Comparison of ENCODE assay signal across 8 cellular contexts in the genomic region with DNA sequence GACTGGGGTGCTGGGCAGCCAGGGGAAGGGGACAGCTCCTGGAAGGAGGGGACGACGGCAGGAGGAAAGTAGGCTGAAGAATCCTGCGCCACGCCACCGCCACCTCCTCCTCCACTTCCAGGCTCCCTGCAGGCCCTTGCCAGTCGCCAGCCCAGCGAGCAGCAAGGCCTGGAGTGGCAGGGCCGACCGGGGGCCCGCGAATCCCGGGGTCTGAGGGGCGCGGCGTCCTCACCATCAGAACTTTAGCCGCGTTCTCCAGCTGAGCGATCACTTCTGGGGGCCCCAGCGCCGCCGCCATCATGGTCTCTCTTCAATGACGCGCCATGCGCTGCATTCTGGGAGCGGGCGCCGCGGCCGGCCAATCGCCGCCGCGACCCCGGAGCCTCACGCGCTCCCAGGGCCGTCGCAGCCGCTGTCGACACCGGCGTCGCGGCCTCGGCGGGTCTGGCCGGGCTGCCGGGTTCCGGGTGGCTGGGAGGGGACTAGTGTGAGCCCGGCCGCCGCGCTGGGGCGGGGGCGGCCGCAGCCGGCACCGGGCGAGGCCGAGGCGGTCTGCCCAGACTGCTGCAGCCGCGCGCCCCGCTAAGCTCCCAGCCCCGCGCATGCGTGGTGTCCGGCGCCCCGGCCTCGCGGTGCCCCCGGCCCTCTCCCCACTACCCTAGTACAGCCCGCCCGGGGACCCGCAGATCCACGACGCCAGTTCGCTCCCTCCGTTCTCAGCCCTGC. TPM values are rescaled to one million over a fixed set of nuclear protein-coding genes. Genes with fewer than 3 reads are reported as not detected.
A peak's percentile ranks its signal among the peaks of the same experiment; 100 is the strongest.
DNase-seq lines count a peak whose midpoint lies in the region; ATAC-seq and TF ChIP-seq lines count a peak whose summit lies in the region.

A gene (minus strand): TSS at position 309 of the 726 bp plus-strand sequence. CDS start 8 bp downstream, at position 301.

- peak within 1 kb of the TSS; percentile 87 for H3K27ac Mint-ChIP-seq in activated CD4-positive, alpha-beta memory T cell treated with anti-CD3 and anti-CD28 coated beads for 36 hours

- TF ChIP-seq CTCF in lower lobe of right lung (IDR thresholded peaks at IDR 0.05) = no peak

- CTCF ChIA-PET in activated CD4-positive, alpha-beta memory T cell treated with anti-CD3 and anti-CD28 coated beads for 36 hours (lab: Charles Lee) = interaction anchor here (2.5 kb wide), 2 partner anchors 22 to 74 kb away, joined by 10 read pairs; no protein-coding TSS in a partner anchor

- no peaks in the 10 kb centered on the region for H3K9me3 Mint-ChIP-seq in activated CD4-positive, alpha-beta memory T cell treated with anti-CD3 and anti-CD28 coated beads for 36 hours

- H3K9me3 ChIP-seq in duodenal mucosa (ENCODE audit: control insufficient read depth in 1 of 2, low read length in 2 of 2) (no peaks in the 10 kb centered on the region), lower lobe of right lung (no peaks in the 10 kb centered on the region)

- peak; percentile 73 for DNase-seq in Ammon's horn (ENCODE audit: low spot score)
- DNase-seq in NCI-H69 (lab: John Stamatoyannopoulos, UW) = peak; percentile 78
- DNase-seq in activated CD4-positive, alpha-beta memory T cell treated with anti-CD3 and anti-CD28 coated beads for 36 hours = peak; percentile 87
- DNase-seq in lower lobe of right lung = peak; percentile 88
- DNase-seq in stimulated activated CD4-positive, alpha-beta T cell treated with anti-CD3 and anti-CD28 coated beads, TNF-alpha, amount 100 ng/mL, for 24 hours (ENCODE audit: low read depth in 3 of 3) = peak; percentile 59 to 76 (median 66)

- H3K36me3 ChIP-seq in duodenal mucosa (ENCODE audit: control insufficient read depth in 1 of 2, insufficient read depth in 2 of 2, low read length in 2 of 2) (peaks cover 0 to 5% of the 10 kb centered on the region in 2 donors), lower lobe of right lung (peaks cover 13% of the 10 kb centered on the region)

- peak within 1 kb of the TSS; percentile 96 to 98 for H3K4me3 ChIP-seq in duodenal mucosa (ENCODE audit: low read depth in 1 of 2, low read length in 2 of 2)
- peak within 1 kb of the TSS; percentile 97 for H3K4me3 ChIP-seq in lower lobe of right lung

- H3K27me3 ChIP-seq in duodenal mucosa (ENCODE audit: control insufficient read depth in 1 of 2, insufficient read depth in 2 of 2, low read length in 2 of 2) (no peaks in the 10 kb centered on the region), lower lobe of right lung (ENCODE audit: low read depth) (no peaks in the 10 kb centered on the region)

- peak within 1 kb of the TSS; percentile 85 to 88 for H3K9ac ChIP-seq in duodenal mucosa (ENCODE audit: low read depth in 1 of 2, low read length in 2 of 2)

- H3K4me1 Mint-ChIP-seq in activated CD4-positive, alpha-beta memory T cell treated with anti-CD3 and anti-CD28 coated beads for 36 hours (ENCODE audit: low read depth) = peaks cover 33% of the 10 kb centered on the region

- H3K4me1 ChIP-seq in duodenal mucosa (ENCODE audit: control insufficient read depth in 1 of 2, insufficient read depth in 2 of 2, low read length in 2 of 2) (peaks cover 11 to 12% of the 10 kb centered on the region in 2 donors), lower lobe of right lung (peaks cover 22% of the 10 kb centered on the region)

- peak within 1 kb of the TSS; percentile 95 for H3K4me3 Mint-ChIP-seq in activated CD4-positive, alpha-beta memory T cell treated with anti-CD3 and anti-CD28 coated beads for 36 hours

- peak; percentile 94 for ATAC-seq in GM19023 (IDR thresholded peaks at IDR 0.05; ENCODE audit: unreplicated experiment)
- ATAC-seq in HG03196 (IDR thresholded peaks at IDR 0.05; ENCODE audit: unreplicated experiment) = peak; percentile 88
- peak; percentile 98 for ATAC-seq in lower lobe of right lung

- POLR2A ChIA-PET in activated CD4-positive, alpha-beta memory T cell treated with anti-CD3 and anti-CD28 coated beads for 36 hours (lab: Charles Lee) = interaction anchor here (0.6 to 2.1 kb wide), 4 partner anchors 108 to 396 kb away, joined by 3 to 13 read pairs (median 7); a partner anchor contains a TSS

- H3K27me3 Mint-ChIP-seq in activated CD4-positive, alpha-beta memory T cell treated with anti-CD3 and anti-CD28 coated beads for 36 hours = no peaks in the 10 kb centered on the region

- H3K27ac ChIP-seq in duodenal mucosa (ENCODE audit: low read depth, low read length) = peak within 1 kb of the TSS; percentile 85
- peak within 1 kb of the TSS; percentile 97 for H3K27ac ChIP-seq in lower lobe of right lung

- intact Hi-C loops in activated CD4-positive, alpha-beta memory T cell treated with anti-CD3 and anti-CD28 coated beads for 36 hours (cut with micrococcal nuclease) = loop anchor here (1.0 to 10.0 kb wide), 3 partner anchors 129 to 378 kb away; a partner anchor contains a TSS
- intact Hi-C loops in lower lobe of right lung (cut with DNase I) = no loop called here

- H3K36me3 Mint-ChIP-seq in activated CD4-positive, alpha-beta memory T cell treated with anti-CD3 and anti-CD28 coated beads for 36 hours = peaks cover 13% of the 10 kb centered on the region

RNA-seq across cellular contexts. Expression of the gene that starts here (rescaled TPM):
- 10 to 100 TPM; 24.8 to 25.1 TPM for total RNA-seq in activated CD4-positive, alpha-beta memory T cell treated with anti-CD3 and anti-CD28 coated beads for 36 hours
- 17.1 TPM for total RNA-seq in lower lobe of right lung

Comparison
In these comparisons a context has a peak if more than half of its experiments do, and no peak if none do; other contexts are left out.
1. Peak in every context shown above with its lines: DNase-seq, ATAC-seq, H3K4me3 ChIP-seq and H3K27ac ChIP-seq.